In the genomic region with DNA sequence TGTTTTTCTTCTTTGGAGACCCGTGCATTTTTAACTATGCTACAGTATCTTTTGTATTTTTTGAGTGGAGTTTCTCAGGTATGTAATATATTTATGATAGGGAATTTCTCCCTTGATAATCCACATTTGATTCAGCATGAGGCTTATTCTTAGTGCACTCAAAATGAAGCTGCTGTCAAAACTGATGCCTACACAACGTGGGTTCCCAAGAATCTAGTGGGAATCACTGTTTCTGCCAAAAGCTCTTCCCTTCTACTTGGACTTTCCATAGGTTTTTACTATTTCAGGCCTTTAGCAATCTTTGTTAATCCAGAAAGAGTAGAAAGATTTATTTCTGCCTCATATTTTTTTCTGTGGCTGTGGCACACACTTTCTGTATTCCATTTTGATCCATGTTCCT, we compare ENCODE assay signal across 27 cellular contexts.
"Had no signal": no experiment of that assay in that cellular context is flagged by ENCODE, and none has a peak within 500 bp of the region (broad histone marks: within the 10 kb centered on the region; RNA-seq: fewer than 3 reads in every experiment).

No MANE protein-coding gene starts in this region.

- H3K27ac ChIP-seq: neutrophil, pancreas, prostate gland, right lobe of liver, sigmoid colon, spleen, thoracic aorta, thyroid gland, tibial nerve, upper lobe of left lung had no signal

- ATAC-seq: naive thymus-derived CD8-positive, alpha-beta T cell; natural killer cell treated with Interleukin-12 subunit alpha and Interleukin-12 subunit beta and Interleukin-15 and Interleukin-18, amount 100 ng/mL, for 72 hours; pancreas; right cardiac atrium; right lobe of liver; stimulated activated memory B cell treated with anti-CD40 and anti-IgM and Interleukin-4, amounts not matched to agents 10 μg/mL and 1 μg/mL and 100 μg/mL, for 72 hours; stimulated activated naive CD8-positive, alpha-beta T cell treated with anti-CD3 and anti-CD28 coated beads, Interleukin-15, amount 100 ng/mL, for 72 hours; stimulated activated naive CD8-positive, alpha-beta T cell treated with anti-CD3 and anti-CD28 coated beads, Interleukin-15, Interleukin-2, amounts not matched to agents 100 U/mL and 50 U/mL, for 24 hours had no signal

- H3K4me3 ChIP-seq: pancreas, prostate gland, right lobe of liver, sigmoid colon, spleen, thoracic aorta, thyroid gland, tibial nerve, upper lobe of left lung had no signal

- H3K4me1 ChIP-seq: pancreas, prostate gland, right lobe of liver, sigmoid colon, spleen, thyroid gland, tibial nerve, upper lobe of left lung had no signal

- DNase-seq: naive B cell; naive thymus-derived CD8-positive, alpha-beta T cell; nephron progenitor cell; pancreas; right lobe of liver; sigmoid colon; small intestine; spleen; stimulated activated CD4-positive, alpha-beta T cell treated with anti-CD3 and anti-CD28 coated beads, Interleukin-12 subunit alpha, Interleukin-12 subunit beta, amount 100 ng/mL, for 4 hours; stimulated activated CD4-positive, alpha-beta T cell treated with anti-CD3 and anti-CD28 coated beads, Interleukin-1b, Interleukin-23, amount 100 ng/mL, for 48 hours; stimulated activated CD4-positive, alpha-beta T cell treated with anti-CD3 and anti-CD28 coated beads, Interleukin-4, amount 100 ng/mL, for 1 hour; stimulated activated CD4-positive, alpha-beta T cell treated with anti-CD3 and anti-CD28 coated beads, Interleukin-4, amount 100 ng/mL, for 4 hours; stimulated activated CD8-positive, alpha-beta memory T cell treated with anti-CD3 and anti-CD28 coated beads, Interleukin-4, amount 100 ng/mL, for 48 hours; stimulated activated naive CD4-positive, alpha-beta T cell; stimulated activated naive CD8-positive, alpha-beta T cell treated with anti-CD3 and anti-CD28 coated beads, Interleukin-15, amount 100 ng/mL, for 72 hours; stimulated activated naive CD8-positive, alpha-beta T cell treated with anti-CD3 and anti-CD28 coated beads, Interleukin-15, Interleukin-2, amounts not matched to agents 100 U/mL and 50 U/mL, for 24 hours; substantia nigra; thyroid gland; trophoblast cell had no signal

- H3K27me3 ChIP-seq: neutrophil, pancreas, right lobe of liver, sigmoid colon, spleen, thyroid gland, tibial nerve, upper lobe of left lung had no signal

- H3K36me3 ChIP-seq: neutrophil, pancreas, prostate gland, right lobe of liver, sigmoid colon, spleen, thoracic aorta, thyroid gland, tibial nerve, upper lobe of left lung had no signal

- H3K9me3 ChIP-seq: neutrophil, pancreas, prostate gland, right lobe of liver, sigmoid colon, thoracic aorta, thyroid gland, tibial nerve, upper lobe of left lung had no signal
